ENCODE assay signal across 7 cellular contexts in genomic region chr6:68597642-68598041, GRCh38. TPM values are rescaled to one million over a fixed set of nuclear protein-coding genes. Genes with fewer than 3 reads are reported as not detected.
"Had no signal": no experiment of that assay in that cellular context is flagged by ENCODE, and none has a peak within 500 bp of the region (broad histone marks: within the 10 kb centered on the region; RNA-seq: fewer than 3 reads in every experiment).

No MANE protein-coding gene starts in this region.

- FAIRE-seq: HTR-8/SVneo had no signal

- H3K27ac ChIP-seq: HL-60, KMS-11 had no signal

- H3K4me2 ChIP-seq: KMS-11 had no signal

- H3K9ac ChIP-seq: KMS-11 had no signal

- DNase-seq: Karpas-422, KG1 had no signal

RNA-seq across cellular contexts. Expression of gene ADGRB3, which starts 37.4 kb away (rescaled TPM):
- total RNA-seq: HT-29 had no signal
- polyA plus RNA-seq: IgD-negative memory B cell had no signal
